Comparison of ENCODE assay signal across 8 cellular contexts in the genomic region with DNA sequence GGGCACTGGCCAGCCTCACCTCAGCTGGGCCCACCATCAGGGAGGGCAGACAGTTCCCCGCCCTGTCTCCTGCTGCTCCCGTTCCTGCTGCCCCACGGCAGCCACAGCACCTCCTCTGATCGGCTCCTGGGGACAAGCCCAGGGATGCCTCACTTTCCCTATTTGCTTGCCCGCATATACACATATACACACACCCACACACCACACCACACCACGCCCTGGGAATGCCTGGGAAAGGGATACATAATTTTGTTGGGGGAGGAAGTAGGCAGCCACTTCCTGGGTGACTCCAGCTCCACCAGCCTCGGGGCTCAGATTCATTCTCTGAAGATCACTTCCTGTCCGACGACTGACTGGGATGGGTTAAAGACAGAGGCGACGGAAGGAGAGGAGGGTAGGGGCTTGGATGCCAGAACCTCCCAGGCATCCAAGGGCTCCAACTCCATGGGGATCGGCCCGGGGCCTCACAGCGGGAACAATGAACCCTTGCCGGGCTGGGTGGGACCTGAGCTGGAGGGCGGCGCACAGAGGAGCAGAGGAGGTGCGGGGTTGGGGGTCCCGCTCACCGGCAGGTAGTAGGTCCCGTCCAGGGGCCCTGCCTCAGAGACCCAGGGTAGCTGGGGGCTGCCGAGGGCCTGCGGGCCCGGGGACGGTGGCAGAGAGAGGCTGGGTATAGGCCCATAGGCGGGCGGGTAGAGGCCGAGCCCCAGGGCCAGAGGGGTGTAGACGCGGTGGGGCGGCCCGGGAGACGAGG. TPM values are rescaled to one million over a fixed set of nuclear protein-coding genes. Genes with fewer than 3 reads are reported as not detected.
DNase-seq lines count a peak whose midpoint lies in the region; ATAC-seq, FAIRE-seq and TF ChIP-seq lines count a peak whose summit lies in the region.

No MANE protein-coding gene starts in this region.

- peak; percentile 75 to 81 for DNase-seq in A549 (ENCODE audit: low read depth in 1 of 2, low spot score in 1 of 2)
- DNase-seq in keratinocyte (ENCODE audit: low read depth, low spot score): peak; percentile 98
- DNase-seq in SJCRH30: no peak
- no peak for DNase-seq in NCI-H128 (lab: John Stamatoyannopoulos, UW; ENCODE audit: unreplicated experiment)
- DNase-seq in HuH-7 (ENCODE audit: low spot score): no peak

- peaks cover 14% of the 10 kb centered on the region for H3K36me3 Mint-ChIP-seq in T-helper 1 cell treated with Interleukin-12 subunit alpha and Interleukin-12 subunit beta and Interleukin-4 antibody, amounts not matched to agents 30 μg/mL and 1 μg/mL, for 36 hours (ENCODE audit: low read depth)

- TF ChIP-seq RAD21 in A549 (conservative IDR thresholded peaks at IDR 0.05 in 1 of 2, IDR thresholded peaks at IDR 0.05 in 1 of 2): no peak

- peak overlapping the region; percentile 89 to 92 for H3K27ac ChIP-seq in A549
- H3K27ac ChIP-seq in keratinocyte (ENCODE audit: control insufficient read depth, insufficient read depth, low read length): peak overlapping the region; percentile 91
- H3K27ac ChIP-seq in SJCRH30: no peak overlapping the region

- TF ChIP-seq EP300 in A549 (IDR thresholded peaks at IDR 0.05): no peak

- 11% methylated on average over 15 of the region's 33 CpGs for WGBS in A549 (ENCODE audit: missing lambda C conversion rate)

- H3K4me1 ChIP-seq in A549 (peaks cover 48% of the 10 kb centered on the region), keratinocyte (ENCODE audit: control insufficient read depth, extremely low read depth, insufficient read depth, low read length) (peaks cover 19% of the 10 kb centered on the region), SJCRH30 (peaks cover 14% of the 10 kb centered on the region)

- H3K27me3 ChIP-seq in keratinocyte (ENCODE audit: control insufficient read depth, extremely low read depth, insufficient read depth, low read length) (no peaks in the 10 kb centered on the region), SJCRH30 (no peaks in the 10 kb centered on the region)

- H3K9me3 ChIP-seq in A549 (no peaks in the 10 kb centered on the region), keratinocyte (ENCODE audit: control insufficient read depth, low read depth, low read length) (no peaks in the 10 kb centered on the region), SJCRH30 (replicated peaks) (0 out of 2 replicates have a peak, but pooled peaks cover 3% of the 10 kb centered on the region)

- H3K9ac ChIP-seq in keratinocyte (ENCODE audit: control insufficient read depth, extremely low read depth, insufficient read depth, low read length): peak overlapping the region; percentile 93

- no peaks in the 10 kb centered on the region for H3K27me3 Mint-ChIP-seq in T-helper 1 cell treated with Interleukin-12 subunit alpha and Interleukin-12 subunit beta and Interleukin-4 antibody, amounts not matched to agents 30 μg/mL and 1 μg/mL, for 36 hours (ENCODE audit: low read depth)

- H3K4me1 Mint-ChIP-seq in T-helper 1 cell treated with Interleukin-12 subunit alpha and Interleukin-12 subunit beta and Interleukin-4 antibody, amounts not matched to agents 30 μg/mL and 1 μg/mL, for 36 hours (ENCODE audit: low read depth): peaks cover 46% of the 10 kb centered on the region

- no peaks in the 10 kb centered on the region for H4K20me1 ChIP-seq in keratinocyte (ENCODE audit: control insufficient read depth, extremely low read depth, insufficient read depth, low read length)

- ATAC-seq in A549: peak; percentile 60 to 64
- ATAC-seq in GM21717 (IDR thresholded peaks at IDR 0.05; ENCODE audit: unreplicated experiment): peak; percentile 0
- ATAC-seq in HG02981 (IDR thresholded peaks at IDR 0.05; ENCODE audit: unreplicated experiment): no peak

- dilution Hi-C loops in keratinocyte (cut with MboI; ENCODE audit: extremely low pct_ligation_motif_present, low sequenced_read_pairs): no loop called here

- H3K4me3 Mint-ChIP-seq in T-helper 1 cell treated with Interleukin-12 subunit alpha and Interleukin-12 subunit beta and Interleukin-4 antibody, amounts not matched to agents 30 μg/mL and 1 μg/mL, for 36 hours: peak overlapping the region; percentile 98

- FAIRE-seq in A549 (lab: Jason Lieb, UNC): no peak
- peak; percentile 91 for FAIRE-seq in keratinocyte (lab: Jason Lieb, UNC)

- H3K4me3 ChIP-seq in A549 (peak overlapping the region; percentile 85), keratinocyte (ENCODE audit: control insufficient read depth in 2 of 3, extremely low read depth in 1 of 3, insufficient read depth in 2 of 3, low read depth in 1 of 3, low read length in 3 of 3) (peak overlapping the region; percentile 69 to 92 (median 84)), SJCRH30 (no peak overlapping the region)

- CTCF ChIA-PET in A549 (lab: Yijun Ruan, JAX): interaction anchor here (0.6 to 2.4 kb wide), 17 partner anchors 9 to 812 kb away, joined by 3 to 16 read pairs (median 4); a partner anchor contains a TSS

- H3K36me3 ChIP-seq in keratinocyte (ENCODE audit: control insufficient read depth in 2 of 2, extremely low read depth in 1 of 2, insufficient read depth in 2 of 2, low read length in 2 of 2) (peaks cover 0 to 4% of the 10 kb centered on the region in 2 experiments), SJCRH30 (no peaks in the 10 kb centered on the region)

- H3K9me1 ChIP-seq in keratinocyte (ENCODE audit: control insufficient read depth, extremely low read depth, insufficient read depth, low read length): no peaks in the 10 kb centered on the region

- peak; percentile 26; the same call in 1 of the 2 replicates for TF ChIP-seq POLR2A in A549 (IDR thresholded peaks at IDR 0.05; ENCODE audit: low read length)

- no peaks in the 10 kb centered on the region for H3K9me3 Mint-ChIP-seq in T-helper 1 cell treated with Interleukin-12 subunit alpha and Interleukin-12 subunit beta and Interleukin-4 antibody, amounts not matched to agents 30 μg/mL and 1 μg/mL, for 36 hours

- POLR2A ChIA-PET in A549 (lab: Yijun Ruan, JAX): interaction anchor here (0.7 to 3.1 kb wide), 3 partner anchors 9 to 50 kb away, joined by 3 to 18 read pairs (median 4); a partner anchor contains a TSS

- H3K27ac Mint-ChIP-seq in T-helper 1 cell treated with Interleukin-12 subunit alpha and Interleukin-12 subunit beta and Interleukin-4 antibody, amounts not matched to agents 30 μg/mL and 1 μg/mL, for 36 hours: peak overlapping the region; percentile 100

- TF ChIP-seq CTCF in A549 (IDR thresholded peaks at IDR 0.05) (no peak), keratinocyte (optimal IDR thresholded peaks at IDR 0.05 in 1 of 3, IDR thresholded peaks at IDR 0.05 in 1 of 3, conservative IDR thresholded peaks at IDR 0.05 in 1 of 3; ENCODE audit: extremely low read depth in 1 of 3, insufficient read depth in 2 of 3, low read length in 3 of 3) (no peak)

- H3K4me2 ChIP-seq in A549 (peak overlapping the region; percentile 93), keratinocyte (ENCODE audit: control insufficient read depth, extremely low read depth, insufficient read depth, low read depth, low read length) (peak overlapping the region; percentile 90)

- peak overlapping the region; percentile 85 for H2AFZ ChIP-seq in keratinocyte (ENCODE audit: control insufficient read depth, low read length)

- H3K79me2 ChIP-seq in keratinocyte (ENCODE audit: control insufficient read depth, insufficient read depth, low read length): peaks cover 15% of the 10 kb centered on the region

RNA-seq across cellular contexts. Expression of a gene that starts 2.0 kb away (rescaled TPM):
- polyA plus RNA-seq in A549 (2011; rRNA removed) (0.09 TPM in 1 of 2 replicates, not detected in the other), A549 (2017; fragmentation: RNase III; extraction: RNeasy Plus Mini Kit Qiagen cat#74134 plus additional on column Dnase treatment) (0.09 to 0.14 TPM in 2 of 3 replicates, not detected in the other), keratinocyte (0.13 to 0.27 TPM in 2 of 3 replicates, not detected in the other)
- 0.05 TPM in 2 replicates for polyA plus RNA-seq in A549 (2012; cell fraction: cytosol; rRNA removed)
- 0.10 and 0.12 TPM in 2 replicates for polyA plus RNA-seq in A549 (2012; cell fraction: nucleus; rRNA removed)
- polyA minus RNA-seq in A549 (2011; rRNA and poly(A)+ RNA removed): 0.15 and 0.17 TPM in 2 replicates
- not detected for polyA plus RNA-seq in keratinocyte (2011; ENCODE audit: low read depth)
- polyA plus RNA-seq in keratinocyte (2011; cell fraction: cytosol; rRNA removed): not detected in 2 replicates
- polyA plus RNA-seq in keratinocyte (2011; cell fraction: nucleus; rRNA removed): 0.09 and 0.10 TPM in 2 replicates
- polyA plus RNA-seq in keratinocyte (2012; ENCODE audit: low replicate concordance): 0.13 TPM in 1 of 2 replicates, not detected in the other
- polyA minus RNA-seq in keratinocyte: 0.22 to 0.46 TPM in 2 of 3 replicates, not detected in the other
- not detected for polyA minus RNA-seq in keratinocyte (2011; cell fraction: cytosol; rRNA and poly(A)+ RNA removed)
- 0.42 TPM in 1 of 2 replicates, not detected in the other for polyA minus RNA-seq in keratinocyte (2011; cell fraction: nucleus; rRNA and poly(A)+ RNA removed)
- 0.24 TPM in 1 of 2 replicates, not detected in the other for total RNA-seq in SJCRH30 (2014; rRNA removed; shearing (Covaris generic))

RNA-seq across cellular contexts. Expression of a gene that starts 3.2 kb away (rescaled TPM):
- polyA plus RNA-seq in A549 (2011; rRNA removed) (0.23 and 0.33 TPM in 2 replicates), A549 (2017; fragmentation: RNase III; extraction: RNeasy Plus Mini Kit Qiagen cat#74134 plus additional on column Dnase treatment) (0.47 to 0.67 TPM (median 0.48 TPM) in 3 replicates), keratinocyte (0.22 to 0.32 TPM (median 0.26 TPM) in 3 replicates)
- 0.22 and 0.38 TPM in 2 replicates for polyA plus RNA-seq in A549 (2012; cell fraction: cytosol; rRNA removed)
- 1.8 and 1.9 TPM in 2 replicates for polyA plus RNA-seq in A549 (2012; cell fraction: nucleus; rRNA removed)
- 0.41 and 0.54 TPM in 2 replicates for polyA minus RNA-seq in A549 (2011; rRNA and poly(A)+ RNA removed)
- 0.06 TPM for polyA plus RNA-seq in keratinocyte (2011; ENCODE audit: low read depth)
- polyA plus RNA-seq in keratinocyte (2011; cell fraction: cytosol; rRNA removed): 0.10 and 0.18 TPM in 2 replicates
- 0.37 and 0.48 TPM in 2 replicates for polyA plus RNA-seq in keratinocyte (2011; cell fraction: nucleus; rRNA removed)
- 0.16 and 1.2 TPM in 2 replicates for polyA plus RNA-seq in keratinocyte (2012; ENCODE audit: low replicate concordance)
- polyA minus RNA-seq in keratinocyte: 0.10 to 0.33 TPM (median 0.16 TPM) in 3 replicates
- 0.38 TPM for polyA minus RNA-seq in keratinocyte (2011; cell fraction: cytosol; rRNA and poly(A)+ RNA removed)
- polyA minus RNA-seq in keratinocyte (2011; cell fraction: nucleus; rRNA and poly(A)+ RNA removed): 0.42 and 0.47 TPM in 2 replicates
- 0.38 and 0.59 TPM in 2 replicates for total RNA-seq in SJCRH30 (2014; rRNA removed; shearing (Covaris generic))

RNA-seq across cellular contexts. Expression of a gene that starts 8.7 kb away (rescaled TPM):
- 7.7 and 9.5 TPM in 2 replicates for polyA plus RNA-seq in A549 (2011; rRNA removed)
- 3.4 and 5.1 TPM in 2 replicates for polyA plus RNA-seq in A549 (2012; cell fraction: cytosol; rRNA removed)
- polyA plus RNA-seq in A549 (2012; cell fraction: nucleus; rRNA removed): 19.6 and 21.5 TPM in 2 replicates
- polyA plus RNA-seq in A549 (2017; fragmentation: RNase III; extraction: RNeasy Plus Mini Kit Qiagen cat#74134 plus additional on column Dnase treatment): 4.0 to 5.1 TPM (median 4.3 TPM) in 3 replicates
- polyA minus RNA-seq in A549 (2011; rRNA and poly(A)+ RNA removed): 17.8 and 19.6 TPM in 2 replicates
- 0.03 TPM in 1 of 3 replicates, not detected in the others for polyA plus RNA-seq in keratinocyte
- polyA plus RNA-seq in keratinocyte (2011; ENCODE audit: low read depth): not detected
- not detected in 2 replicates for polyA plus RNA-seq in keratinocyte (2011; cell fraction: cytosol; rRNA removed)
- polyA plus RNA-seq in keratinocyte (2011; cell fraction: nucleus; rRNA removed): not detected in 2 replicates
- polyA plus RNA-seq in keratinocyte (2012; ENCODE audit: low replicate concordance): 0.06 TPM in 1 of 2 replicates, not detected in the other
- not detected in 3 replicates for polyA minus RNA-seq in keratinocyte
- not detected for polyA minus RNA-seq in keratinocyte (2011; cell fraction: cytosol; rRNA and poly(A)+ RNA removed)
- not detected in 2 replicates for polyA minus RNA-seq in keratinocyte (2011; cell fraction: nucleus; rRNA and poly(A)+ RNA removed)
- total RNA-seq in SJCRH30 (2014; rRNA removed; shearing (Covaris generic)): not detected in 2 replicates

RNA-seq across cellular contexts. Expression of a gene that starts 12.1 kb away (rescaled TPM):
- 4.5 and 5.7 TPM in 2 replicates for polyA plus RNA-seq in A549 (2011; rRNA removed)
- 3.3 and 4.6 TPM in 2 replicates for polyA plus RNA-seq in A549 (2012; cell fraction: cytosol; rRNA removed)
- 1.7 and 1.8 TPM in 2 replicates for polyA plus RNA-seq in A549 (2012; cell fraction: nucleus; rRNA removed)
- polyA plus RNA-seq in A549 (2017; fragmentation: RNase III; extraction: RNeasy Plus Mini Kit Qiagen cat#74134 plus additional on column Dnase treatment): 6.9 to 7.5 TPM (median 7.0 TPM) in 3 replicates
- 3.0 and 5.2 TPM in 2 replicates for polyA minus RNA-seq in A549 (2011; rRNA and poly(A)+ RNA removed)
- 2.7 to 4.9 TPM (median 4.0 TPM) in 3 replicates for polyA plus RNA-seq in keratinocyte
- polyA plus RNA-seq in keratinocyte (2011; ENCODE audit: low read depth): 0.67 TPM
- 2.4 and 2.6 TPM in 2 replicates for polyA plus RNA-seq in keratinocyte (2011; cell fraction: cytosol; rRNA removed)
- polyA plus RNA-seq in keratinocyte (2011; cell fraction: nucleus; rRNA removed): 2.6 TPM in 2 replicates
- polyA plus RNA-seq in keratinocyte (2012; ENCODE audit: low replicate concordance): 1.9 and 6.4 TPM in 2 replicates
- 0.99 to 1.9 TPM (median 1.9 TPM) in 3 replicates for polyA minus RNA-seq in keratinocyte
- polyA minus RNA-seq in keratinocyte (2011; cell fraction: cytosol; rRNA and poly(A)+ RNA removed): not detected
- polyA minus RNA-seq in keratinocyte (2011; cell fraction: nucleus; rRNA and poly(A)+ RNA removed): 1.2 and 2.1 TPM in 2 replicates
- 8.2 and 8.8 TPM in 2 replicates for total RNA-seq in SJCRH30 (2014; rRNA removed; shearing (Covaris generic))

RNA-seq across cellular contexts. Expression of a gene that starts 47.6 kb away (rescaled TPM):
- polyA plus RNA-seq in A549 (2011; rRNA removed) (5.3 TPM in 2 replicates), A549 (2017; fragmentation: RNase III; extraction: RNeasy Plus Mini Kit Qiagen cat#74134 plus additional on column Dnase treatment) (4.2 to 6.1 TPM (median 5.3 TPM) in 3 replicates), keratinocyte (3.0 to 6.6 TPM (median 3.6 TPM) in 3 replicates)
- polyA plus RNA-seq in A549 (2012; cell fraction: cytosol; rRNA removed): 1.4 and 1.6 TPM in 2 replicates
- polyA plus RNA-seq in A549 (2012; cell fraction: nucleus; rRNA removed): 0.49 and 0.76 TPM in 2 replicates
- polyA minus RNA-seq in A549 (2011; rRNA and poly(A)+ RNA removed): 2.3 and 3.1 TPM in 2 replicates
- 1.7 TPM for polyA plus RNA-seq in keratinocyte (2011; ENCODE audit: low read depth)
- 2.0 and 3.6 TPM in 2 replicates for polyA plus RNA-seq in keratinocyte (2011; cell fraction: cytosol; rRNA removed)
- polyA plus RNA-seq in keratinocyte (2011; cell fraction: nucleus; rRNA removed): 4.3 TPM in 2 replicates
- polyA plus RNA-seq in keratinocyte (2012; ENCODE audit: low replicate concordance): 0.79 and 4.7 TPM in 2 replicates
- 1.1 to 2.7 TPM (median 2.7 TPM) in 3 replicates for polyA minus RNA-seq in keratinocyte
- 4.6 TPM for polyA minus RNA-seq in keratinocyte (2011; cell fraction: cytosol; rRNA and poly(A)+ RNA removed)
- polyA minus RNA-seq in keratinocyte (2011; cell fraction: nucleus; rRNA and poly(A)+ RNA removed): 1.1 and 3.7 TPM in 2 replicates
- 19.7 and 19.8 TPM in 2 replicates for total RNA-seq in SJCRH30 (2014; rRNA removed; shearing (Covaris generic))

Comparison
In these comparisons a context has a peak if more than half of its experiments do, and no peak if none do; other contexts are left out.
1. DNase-seq: peak in A549 (2 of 2) and keratinocyte (single experiment); none in SJCRH30 (0 of 2), NCI-H128 (single experiment) and HuH-7 (single experiment).